9 cellular contexts compared by ENCODE assay signal in the genomic region with DNA sequence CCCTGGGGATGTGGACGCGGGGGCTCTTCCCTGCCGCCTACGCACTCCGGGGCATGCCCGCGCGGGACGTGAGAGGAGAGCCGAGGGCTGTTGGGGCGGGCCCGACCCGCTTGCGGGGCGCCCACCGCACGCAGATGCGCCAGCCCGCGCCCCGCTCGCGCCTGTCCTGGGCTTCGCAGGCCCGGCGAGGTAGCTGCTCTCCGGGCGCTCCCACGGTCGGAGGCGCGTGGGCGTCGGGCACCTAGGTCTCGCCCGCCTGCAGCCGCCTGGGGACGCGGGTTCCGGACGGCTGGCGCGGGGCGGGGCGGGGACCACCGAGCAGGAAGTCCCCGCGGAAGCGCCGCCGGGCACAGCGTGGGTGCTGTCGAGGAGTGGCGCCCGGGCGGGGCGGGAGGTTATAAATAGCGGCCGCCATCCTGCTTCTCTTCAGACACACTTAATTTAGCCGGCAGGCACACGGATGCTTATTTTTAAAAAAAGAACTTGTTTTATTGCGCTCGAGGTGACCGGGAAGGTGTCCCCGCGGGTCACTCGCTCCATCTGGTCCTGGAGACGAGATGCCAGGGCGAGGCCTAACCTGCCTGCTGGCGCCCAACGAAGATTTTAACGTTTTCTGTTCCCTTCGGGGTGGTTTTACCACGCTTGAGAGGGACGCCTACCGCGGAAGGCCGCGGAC. TPM values are rescaled to one million over a fixed set of nuclear protein-coding genes. Genes with fewer than 3 reads are reported as not detected.
A peak's percentile ranks its signal among the peaks of the same experiment; 100 is the strongest.
DNase-seq lines count a peak whose midpoint lies in the region; ATAC-seq and TF ChIP-seq lines count a peak whose summit lies in the region.
"Had no signal": no experiment of that assay in that cellular context is flagged by ENCODE, and none has a peak within 500 bp of the region (broad histone marks: within the 10 kb centered on the region; RNA-seq: fewer than 3 reads in every experiment).

No MANE protein-coding gene starts in this region.

- H2BK120ac ChIP-seq in H9 (ENCODE audit: low read depth, low read length, poor library complexity, severe bottlenecking), result no peak overlapping the region

- H3K36me3 ChIP-seq in NT2/D1 (ENCODE audit: insufficient read depth, insufficient read length, low read length), result no peaks in the 10 kb centered on the region
- no peaks in the 10 kb centered on the region for H3K36me3 ChIP-seq in left lung
- no peaks in the 10 kb centered on the region for H3K36me3 ChIP-seq in PC-9 (ENCODE audit: low read depth)

- TF ChIP-seq CTCF in GM10248 (IDR thresholded peaks at IDR 0.05; ENCODE audit: control extremely low read depth, extremely low read depth, low read depth, missing control alignments), result no peak
- TF ChIP-seq CTCF in H9 (conservative IDR thresholded peaks at IDR 0.05), result no peak
- TF ChIP-seq CTCF in left lung (IDR thresholded peaks at IDR 0.05), result no peak
- no peak for TF ChIP-seq CTCF in PC-9 (conservative IDR thresholded peaks at IDR 0.05)

- ATAC-seq in left lung, result peak; percentile 26

- H3K27ac ChIP-seq in H9 (ENCODE audit: insufficient read length, low read depth, low read length), result no peak overlapping the region
- no peak overlapping the region for H3K27ac ChIP-seq in left lung
- H3K27ac ChIP-seq in PC-9, result no peak overlapping the region

- H3K4me3 ChIP-seq in NT2/D1 (ENCODE audit: insufficient read length, low read depth), result peak overlapping the region; percentile 55
- peak overlapping the region; percentile 19 to 45 for H3K4me3 ChIP-seq in left lung
- no peak overlapping the region for H3K4me3 ChIP-seq in PC-9

- POLR2A ChIA-PET in GM10248 (lab: Yijun Ruan, JAX), result no interaction called here
- POLR2A ChIA-PET in PC-9 (lab: Charles Lee; ENCODE audit: unreplicated experiment), result no interaction called here

- no peak overlapping the region for H3K23ac ChIP-seq in H9 (ENCODE audit: insufficient read length, low read depth, low read length)

- H3K56ac ChIP-seq in H9 (ENCODE audit: insufficient read length, low read depth, low read length), result no peak overlapping the region

- H3K4ac ChIP-seq in H9 (ENCODE audit: low read depth, low read length), result no peak overlapping the region

- no peak overlapping the region for H4K91ac ChIP-seq in H9 (ENCODE audit: insufficient read length, low read depth, low read length)

- peaks cover 0 to 3% of the 10 kb centered on the region in 2 experiments; a peak in 1 of 5 replicates for H3K9me3 Mint-ChIP-seq in H9

- DNase-seq in GM10248 (ENCODE audit: extremely low spot score), result peak; percentile 53
- DNase-seq in H9, result no peak
- no peak for DNase-seq in NT2/D1 (ENCODE audit: low read depth, low spot score)
- peak; percentile 39 for DNase-seq in activated naive CD8-positive, alpha-beta T cell treated with anti-CD3 and anti-CD28 coated beads, Interleukin-2, amount 50 U/mL, for 16 hours (ENCODE audit: low read depth, low spot score)
- peak in 1 of 2 donors; percentile 82 for DNase-seq in left lung
- DNase-seq in stimulated activated CD8-positive, alpha-beta memory T cell treated with anti-CD3 and anti-CD28 coated beads, Interleukin-7, amount 100 ng/mL, for 4 hours (ENCODE audit: low read depth in 2 of 2), result peak; percentile 24 to 74
- DNase-seq in PC-9, result no peak
- DNase-seq in erythroblast (lab: John Stamatoyannopoulos, UW), result no peak

- no peaks in the 10 kb centered on the region; the same call in 1 of the 2 replicates for H3F3A ChIP-seq in PC-9 (ENCODE audit: insufficient read depth, low read depth)

- no peak overlapping the region for H2AK5ac ChIP-seq in H9 (ENCODE audit: insufficient read length, low read length)

- H3K9me2 ChIP-seq in PC-9 (ENCODE audit: insufficient read depth), result no peaks in the 10 kb centered on the region

- H3K79me2 ChIP-seq in H9 (ENCODE audit: insufficient read depth, low read length) (no peaks in the 10 kb centered on the region), PC-9 (ENCODE audit: low read depth) (no peaks in the 10 kb centered on the region)

- H3K9ac ChIP-seq in H9 (ENCODE audit: extremely low read depth, insufficient read length, low read length), result no peak overlapping the region
- peak overlapping the region; percentile 67 for H3K9ac ChIP-seq in NT2/D1 (ENCODE audit: insufficient read length, low read depth)

- H3K27ac Mint-ChIP-seq in H9, result no peak overlapping the region

- H2BK5ac ChIP-seq in H9 (ENCODE audit: insufficient read length, low read length), result no peak overlapping the region

- H3K4me1 ChIP-seq in H9 (ENCODE audit: insufficient read depth, low read length) (no peaks in the 10 kb centered on the region), NT2/D1 (ENCODE audit: insufficient read depth, insufficient read length) (no peaks in the 10 kb centered on the region), left lung (peaks cover 0 to 23% of the 10 kb centered on the region in 2 donors), PC-9 (replicated peaks; ENCODE audit: insufficient read depth) (peaks cover 4% of the 10 kb centered on the region; the same call in 1 of the 2 replicates)

- peaks cover 8 to 9% of the 10 kb centered on the region in 2 experiments for H3K4me1 Mint-ChIP-seq in H9

- H3K4me3 Mint-ChIP-seq in H9, result peak overlapping the region; percentile 71 to 82

- peaks cover 9% of the 10 kb centered on the region for H3K23me2 ChIP-seq in H9 (ENCODE audit: insufficient read length, low read depth, low read length, poor library complexity, severe bottlenecking)

- BruUV-seq in PC-9 (replicated peaks; lab: Mats Ljungman, UMichigan), result no TSS peak

- no peak overlapping the region for H3K14ac ChIP-seq in H9 (ENCODE audit: insufficient read depth, low read length)

- H2AFZ ChIP-seq in H9 (ENCODE audit: low read length) (no peak overlapping the region), PC-9 (no peak overlapping the region)

- H4K20me1 ChIP-seq in H9 (ENCODE audit: control insufficient read depth, insufficient read depth, insufficient read length) (no peaks in the 10 kb centered on the region), PC-9 (ENCODE audit: insufficient read depth) (no peaks in the 10 kb centered on the region)

- peaks cover 24% of the 10 kb centered on the region; the same call in 1 of the 2 replicates for H3K27me3 ChIP-seq in H9 (ENCODE audit: insufficient read depth, low read length)
- H3K27me3 ChIP-seq in NT2/D1 (ENCODE audit: insufficient read depth, insufficient read length), result peaks cover 57% of the 10 kb centered on the region
- peaks cover 63 to 100% of the 10 kb centered on the region in 2 donors for H3K27me3 ChIP-seq in left lung
- peaks cover 10% of the 10 kb centered on the region; the same call in 1 of the 2 replicates for H3K27me3 ChIP-seq in PC-9 (ENCODE audit: insufficient read depth, low read depth)

- H3K18ac ChIP-seq in H9 (ENCODE audit: insufficient read length, low read depth, low read length), result no peak overlapping the region

- H3K79me1 ChIP-seq in H9 (ENCODE audit: insufficient read depth, low read depth, low read length, poor library complexity, severe bottlenecking), result no peaks in the 10 kb centered on the region

- peaks cover 0 to 2% (median 0%) of the 10 kb centered on the region in 3 experiments; a peak in 2 of 7 replicates for H3K36me3 Mint-ChIP-seq in H9 (ENCODE audit: insufficient read depth in 1 of 3, low read depth in 3 of 3)

- no peak overlapping the region for H4K5ac ChIP-seq in H9 (ENCODE audit: insufficient read length, low read depth, low read length)

- no peak overlapping the region for H4K8ac ChIP-seq in H9 (replicated peaks; ENCODE audit: insufficient read length, low read depth, low read length)

- H2BK15ac ChIP-seq in H9 (ENCODE audit: low read depth, low read length), result no peak overlapping the region

- no peak overlapping the region for H3T11ph ChIP-seq in H9 (ENCODE audit: low read length)

- H3K9me3 ChIP-seq in H9 (ENCODE audit: control insufficient read depth, low read depth, low read length) (no peaks in the 10 kb centered on the region), NT2/D1 (ENCODE audit: insufficient read depth, low read length) (no peaks in the 10 kb centered on the region), left lung (no peaks in the 10 kb centered on the region), PC-9 (ENCODE audit: insufficient read depth, low read depth) (no peaks in the 10 kb centered on the region)

- peaks cover 79% of the 10 kb centered on the region for H3K27me3 Mint-ChIP-seq in H9 (ENCODE audit: low read depth)

- TF ChIP-seq POLR2A in erythroblast (IDR thresholded peaks at IDR 0.05; ENCODE audit: low read length), result no peak

- no CpG with 5 or more reads among the region's 79 CpGs for WGBS in H9 (ENCODE audit: extremely low coverage, insufficient read length, low lambda C conversion rate)

- H2BK12ac ChIP-seq in H9 (ENCODE audit: insufficient read length, low read depth, low read length), result no peak overlapping the region

- intact Hi-C loops in left lung (cut with DNase I) (no loop called here), PC-9 (cut with micrococcal nuclease; ENCODE audit: unreplicated experiment) (loop anchor here (5.0 kb wide), 2 partner anchors 34 to 179 kb away; no protein-coding TSS in a partner anchor)

- H2BK20ac ChIP-seq in H9 (ENCODE audit: low read depth, low read length, poor library complexity, severe bottlenecking), result no peak overlapping the region

- H3K4me2 ChIP-seq in H9 (ENCODE audit: insufficient read depth, insufficient read length, low read length) (peak overlapping the region; percentile 86), PC-9 (no peak overlapping the region; the same call in 1 of the 2 replicates)

- CTCF ChIA-PET in GM10248 (lab: Yijun Ruan, JAX) (interaction anchor here (1.0 to 3.3 kb wide), 5 partner anchors 10 to 234 kb away, joined by 4 to 14 read pairs (median 7); no protein-coding TSS in a partner anchor), PC-9 (lab: Charles Lee) (interaction anchor here (0.7 kb wide), 1 partner anchor 52 kb away, joined by 5 read pairs; no protein-coding TSS in a partner anchor)

RNA-seq across cellular contexts. Expression of a gene that starts 0.6 kb away (rescaled TPM):
- 0.83 and 0.92 TPM in 2 replicates for total RNA-seq in H9 (2021)
- total RNA-seq in left lung, result under 1 TPM; 0.08 to 0.12 TPM
- total RNA-seq in PC-9 (2021), result 0.15 TPM in 1 of 2 replicates, not detected in the other

RNA-seq across cellular contexts. Expression of a gene that starts 31.3 kb away (rescaled TPM):
- 0.28 and 0.59 TPM in 2 replicates for total RNA-seq in H9 (2021)
- 1 to 10 TPM; 1.3 to 4.3 TPM for total RNA-seq in left lung
- 4.2 and 5.5 TPM in 2 replicates for total RNA-seq in PC-9 (2021)
- total RNA-seq: SK-MEL-5 had no signal

Comparison
In these comparisons a context has a peak if more than half of its experiments do, and no peak if none do; other contexts are left out.
1. DNase-seq: peak in GM10248 (single experiment), activated naive CD8-positive, alpha-beta T cell treated with anti-CD3 and anti-CD28 coated beads, Interleukin-2, amount 50 U/mL, for 16 hours (single experiment) and stimulated activated CD8-positive, alpha-beta memory T cell treated with anti-CD3 and anti-CD28 coated beads, Interleukin-7, amount 100 ng/mL, for 4 hours (2 of 2); none in H9 (single experiment), NT2/D1 (single experiment), PC-9 (0 of 2) and erythroblast (0 of 2).